ENCODE assay signal across 20 cellular contexts in genomic region chr5:5838493-5838892, GRCh38.
A peak's percentile ranks its signal among the peaks of the same experiment; 100 is the strongest.
DNase-seq lines count a peak whose midpoint lies in the region; ATAC-seq, FAIRE-seq and TF ChIP-seq lines count a peak whose summit lies in the region.
"Had no signal": no experiment of that assay in that cellular context is flagged by ENCODE, and none has a peak within 500 bp of the region (broad histone marks: within the 10 kb centered on the region; RNA-seq: fewer than 3 reads in every experiment).

No MANE protein-coding gene starts in this region.

- CTCF ChIA-PET in A549 (lab: Yijun Ruan, JAX) (no interaction called here), K562 (lab: Yijun Ruan, JAX; ENCODE audit: low intra/inter-chr PET ratio) (no interaction called here)

- no peak for TF ChIP-seq POLR2A in A549 (IDR thresholded peaks at IDR 0.05; ENCODE audit: low read length)
- no peak for TF ChIP-seq POLR2A in K562 (conservative IDR thresholded peaks at IDR 0.05)

- H3K36me3 ChIP-seq in K562 (ENCODE audit: control insufficient read depth, insufficient read depth, low read length) (no peaks in the 10 kb centered on the region), mesendoderm (ENCODE audit: control insufficient read depth, insufficient read depth, low read length) (no peaks in the 10 kb centered on the region)
- H3K36me3 ChIP-seq: BLaER1 treated with 17β-estradiol and CSF1 and Interleukin-3, amounts not matched to agents 10 nM and 100 nM; HAP-1 had no signal

- no peak overlapping the region for H4K5ac ChIP-seq in H9 (ENCODE audit: insufficient read length, low read depth, low read length)
- no peak overlapping the region for H4K5ac ChIP-seq in mesendoderm (ENCODE audit: low read length)

- H3K27me3 ChIP-seq in H9 (ENCODE audit: insufficient read depth, low read length) (no peaks in the 10 kb centered on the region), K562 (ENCODE audit: control insufficient read depth in 2 of 2, insufficient read depth in 2 of 2, low read length in 2 of 2) (no peaks in the 10 kb centered on the region), mesendoderm (ENCODE audit: insufficient read depth, low read length, poor library complexity) (no peaks in the 10 kb centered on the region)
- H3K27me3 ChIP-seq: BLaER1 treated with 17β-estradiol and CSF1 and Interleukin-3, amounts not matched to agents 10 nM and 100 nM had no signal

- no peaks in the 10 kb centered on the region for H3K79me1 ChIP-seq in H9 (ENCODE audit: insufficient read depth, low read depth, low read length, poor library complexity, severe bottlenecking)
- no peaks in the 10 kb centered on the region for H3K79me1 ChIP-seq in mesendoderm (ENCODE audit: low read length)

- no peaks in the 10 kb centered on the region; a peak in 1 of 5 replicates for H3K9me3 Mint-ChIP-seq in H9
- H3K9me3 Mint-ChIP-seq: CD8-positive, alpha-beta T cell had no signal

- H3K56ac ChIP-seq in H9 (ENCODE audit: insufficient read length, low read depth, low read length) = no peak overlapping the region
- H3K56ac ChIP-seq in mesendoderm (ENCODE audit: low read length) = no peak overlapping the region

- in situ Hi-C loops in K562 (cut with MboI) = no loop called here

- no peaks in the 10 kb centered on the region for H3K36me3 Mint-ChIP-seq in H9 (ENCODE audit: insufficient read depth in 1 of 3, low read depth in 3 of 3)
- H3K36me3 Mint-ChIP-seq: CD8-positive, alpha-beta T cell had no signal

- ATAC-seq in A549 (no peak), K562 (peak; percentile 49), GM18520 (IDR thresholded peaks at IDR 0.05; ENCODE audit: unreplicated experiment) (no peak), GM21737 (IDR thresholded peaks at IDR 0.05; ENCODE audit: unreplicated experiment) (no peak)
- ATAC-seq: CD8-positive, alpha-beta T cell; GM12878 had no signal

- H3K23ac ChIP-seq in H9 (ENCODE audit: insufficient read length, low read depth, low read length) (no peak overlapping the region), mesendoderm (ENCODE audit: low read length) (no peak overlapping the region)

- FAIRE-seq in A549 (lab: Jason Lieb, UNC) = no peak
- no peak for FAIRE-seq in K562 (lab: Jason Lieb, UNC)
- FAIRE-seq: GM12878, HTR-8/SVneo had no signal

- POLR2A ChIA-PET in A549 (lab: Yijun Ruan, JAX) = no interaction called here
- POLR2A ChIA-PET in K562 (lab: Yijun Ruan, JAX) = no interaction called here

- no peaks in the 10 kb centered on the region for H3K23me2 ChIP-seq in H9 (ENCODE audit: insufficient read length, low read depth, low read length, poor library complexity, severe bottlenecking)

- no peak overlapping the region for H3T11ph ChIP-seq in H9 (ENCODE audit: low read length)

- H3K4me3 Mint-ChIP-seq in H9 = no peak overlapping the region
- H3K4me3 Mint-ChIP-seq: B cell; CD8-positive, alpha-beta T cell had no signal

- H3K9me3 ChIP-seq in A549 (no peaks in the 10 kb centered on the region), H9 (ENCODE audit: control insufficient read depth, low read depth, low read length) (no peaks in the 10 kb centered on the region), K562 (replicated peaks; ENCODE audit: control insufficient read depth, insufficient read depth, low read depth, low read length) (no peaks in the 10 kb centered on the region)
- H3K9me3 ChIP-seq: BLaER1 treated with 17β-estradiol and CSF1 and Interleukin-3, amounts not matched to agents 10 nM and 100 nM; HAP-1 had no signal

- H4K20me1 ChIP-seq in H9 (ENCODE audit: control insufficient read depth, insufficient read depth, insufficient read length) (no peaks in the 10 kb centered on the region), K562 (replicated peaks; ENCODE audit: control insufficient read depth, insufficient read depth, low read length) (no peaks in the 10 kb centered on the region)
- H4K20me1 ChIP-seq: BLaER1 treated with 17β-estradiol and CSF1 and Interleukin-3, amounts not matched to agents 10 nM and 100 nM had no signal

- H3K79me2 ChIP-seq in H9 (ENCODE audit: insufficient read depth, low read length) (no peaks in the 10 kb centered on the region), K562 (ENCODE audit: control insufficient read depth, insufficient read depth, low read length) (no peaks in the 10 kb centered on the region), mesendoderm (ENCODE audit: control insufficient read depth, insufficient read depth, low read length) (no peaks in the 10 kb centered on the region)

- H3K4me1 Mint-ChIP-seq in H9 = peaks cover 3% of the 10 kb centered on the region in 2 experiments; a peak in 1 of 4 replicates
- H3K4me1 Mint-ChIP-seq: B cell had no signal

- peak overlapping the region in 2 of 3 experiments; percentile 26 to 33; a peak in 2 of 7 replicates for H3K27ac Mint-ChIP-seq in H9
- H3K27ac Mint-ChIP-seq: B cell; CD8-positive, alpha-beta T cell had no signal

- H3K4ac ChIP-seq in H9 (ENCODE audit: low read depth, low read length) (no peak overlapping the region), mesendoderm (ENCODE audit: low read depth, low read length) (no peak overlapping the region)

- no peak for DNase-seq in A549 (ENCODE audit: low read depth in 1 of 2, low spot score in 1 of 2)
- no peak for DNase-seq in H9
- DNase-seq in K562 (ENCODE audit: extremely low read depth in 1 of 4, low spot score in 3 of 4) = no peak
- DNase-seq in mesendoderm = peak; percentile 21
- no peak for DNase-seq in cerebellar nuclear complex (lab: John Stamatoyannopoulos, UW)
- no peak for DNase-seq in activated naive CD4-positive, alpha-beta T cell treated with anti-CD3 and anti-CD28 coated beads, Interleukin-2, amount 50 U/mL, for 16 hours
- DNase-seq: 8988T; Calu3; CD8-positive, alpha-beta T cell; DMS79 treated with DMSO at 0.1 percent for 48 hours; EL; GOT3 had no signal

- no peaks in the 10 kb centered on the region for H3K27me3 Mint-ChIP-seq in H9 (ENCODE audit: low read depth)

- TF ChIP-seq EP300 in A549 (IDR thresholded peaks at IDR 0.05) = no peak
- TF ChIP-seq EP300 in K562 (IDR thresholded peaks at IDR 0.05; ENCODE audit: low read length) = no peak

- H3K27ac ChIP-seq in A549 = no peak overlapping the region; a peak in 1 of 6 replicates
- no peak overlapping the region for H3K27ac ChIP-seq in H9 (ENCODE audit: insufficient read length, low read depth, low read length)
- no peak overlapping the region for H3K27ac ChIP-seq in K562 (ENCODE audit: extremely low read depth, low read depth, low read length)
- H3K27ac ChIP-seq in mesendoderm (ENCODE audit: low read depth, low read length) = no peak overlapping the region
- H3K27ac ChIP-seq: BLaER1 treated with 17β-estradiol and CSF1 and Interleukin-3, amounts not matched to agents 10 nM and 100 nM; KMS-11 had no signal

- H4K91ac ChIP-seq in H9 (ENCODE audit: insufficient read length, low read depth, low read length) = no peak overlapping the region

- no peaks in the 10 kb centered on the region for H3K4me1 ChIP-seq in A549
- H3K4me1 ChIP-seq in H9 (ENCODE audit: insufficient read depth, low read length) = no peaks in the 10 kb centered on the region; the same call in 1 of the 2 replicates
- no peaks in the 10 kb centered on the region; a peak in 1 of 5 replicates for H3K4me1 ChIP-seq in K562 (replicated peaks in 1 of 2; ENCODE audit: control insufficient read depth in 2 of 2, insufficient read depth in 2 of 2, low read length in 2 of 2)
- H3K4me1 ChIP-seq in mesendoderm (ENCODE audit: control insufficient read depth, low read depth, low read length) = no peaks in the 10 kb centered on the region
- H3K4me1 ChIP-seq: BLaER1 treated with 17β-estradiol and CSF1 and Interleukin-3, amounts not matched to agents 10 nM and 100 nM; HAP-1 had no signal

- H2AFZ ChIP-seq in H9 (ENCODE audit: low read length) (peak overlapping the region; percentile 40), K562 (ENCODE audit: low read depth, low read length) (no peak overlapping the region)

- no peaks in the 10 kb centered on the region for H3K9me1 ChIP-seq in K562 (ENCODE audit: control insufficient read depth, insufficient read depth, low read length)

- intact Hi-C loops in K562 (cut with micrococcal nuclease) = no loop called here

- H3K4me2 ChIP-seq in A549 (no peak overlapping the region), H9 (ENCODE audit: insufficient read depth, insufficient read length, low read length) (no peak overlapping the region), K562 (ENCODE audit: insufficient read depth, low read length) (no peak overlapping the region), mesendoderm (ENCODE audit: low read length) (no peak overlapping the region)
- H3K4me2 ChIP-seq: BLaER1 treated with 17β-estradiol and CSF1 and Interleukin-3, amounts not matched to agents 10 nM and 100 nM; KMS-11 had no signal

- no peak overlapping the region for H2BK120ac ChIP-seq in H9 (ENCODE audit: low read depth, low read length, poor library complexity, severe bottlenecking)
- no peak overlapping the region for H2BK120ac ChIP-seq in mesendoderm (ENCODE audit: low read depth, low read length)

- no peak for TF ChIP-seq RAD21 in A549 (conservative IDR thresholded peaks at IDR 0.05 in 1 of 2, IDR thresholded peaks at IDR 0.05 in 1 of 2)
- TF ChIP-seq RAD21 in K562 (CRISPR knock-in tag; conservative IDR thresholded peaks at IDR 0.05 in 1 of 2, IDR thresholded peaks at IDR 0.05 in 1 of 2) = no peak

- 78% methylated on average over 12 of the region's 12 CpGs for WGBS in A549 (ENCODE audit: missing lambda C conversion rate)
- WGBS in H9 (ENCODE audit: extremely low coverage, insufficient read length, low lambda C conversion rate) = no CpG with 5 or more reads among the region's 12 CpGs
- 1% methylated on average over 12 of the region's 12 CpGs for WGBS in K562 (ENCODE audit: insufficient coverage, low coverage, missing lambda C conversion rate)
- WGBS in mesendoderm (ENCODE audit: extremely low coverage, insufficient coverage, low lambda C conversion rate) = no CpG with 5 or more reads among the region's 12 CpGs

- no peak overlapping the region for H3K18ac ChIP-seq in H9 (ENCODE audit: insufficient read length, low read depth, low read length)
- no peak overlapping the region for H3K18ac ChIP-seq in mesendoderm (ENCODE audit: low read length)

- H3K14ac ChIP-seq in H9 (ENCODE audit: insufficient read depth, low read length) = no peak overlapping the region

- TF ChIP-seq CTCF in A549 (IDR thresholded peaks at IDR 0.05) = no peak
- TF ChIP-seq CTCF in H9 (conservative IDR thresholded peaks at IDR 0.05) = no peak
- TF ChIP-seq CTCF in K562 (IDR thresholded peaks at IDR 0.05 in 2 of 3, conservative IDR thresholded peaks at IDR 0.05 in 1 of 3; ENCODE audit: insufficient read depth in 2 of 3, low read depth in 1 of 3, low read length in 3 of 3) = no peak

- no peak overlapping the region for H2BK20ac ChIP-seq in H9 (ENCODE audit: low read depth, low read length, poor library complexity, severe bottlenecking)

- H2BK5ac ChIP-seq in H9 (ENCODE audit: insufficient read length, low read length) (no peak overlapping the region), mesendoderm (ENCODE audit: low read length) (no peak overlapping the region)

- H2AK5ac ChIP-seq in H9 (ENCODE audit: insufficient read length, low read length) = no peak overlapping the region
- H2AK5ac ChIP-seq in mesendoderm (ENCODE audit: low read length) = no peak overlapping the region

- H4K8ac ChIP-seq in H9 (replicated peaks; ENCODE audit: insufficient read length, low read depth, low read length) (no peak overlapping the region), mesendoderm (ENCODE audit: low read depth, low read length) (no peak overlapping the region)

- no TSS peak for BruUV-seq in K562 (replicated peaks; lab: Mats Ljungman, UMichigan)

- no peak overlapping the region for H3K4me3 ChIP-seq in A549
- H3K4me3 ChIP-seq in K562 = no peak overlapping the region
- H3K4me3 ChIP-seq in mesendoderm (ENCODE audit: low read length) = no peak overlapping the region
- H3K4me3 ChIP-seq: BLaER1 treated with 17β-estradiol and CSF1 and Interleukin-3, amounts not matched to agents 10 nM and 100 nM; GM12878; HAP-1 had no signal

- H2BK15ac ChIP-seq in H9 (ENCODE audit: low read depth, low read length) (no peak overlapping the region), mesendoderm (replicated peaks; ENCODE audit: low read depth) (no peak overlapping the region)

- H3K9ac ChIP-seq in H9 (ENCODE audit: extremely low read depth, insufficient read length, low read length) = no peak overlapping the region
- no peak overlapping the region for H3K9ac ChIP-seq in K562 (ENCODE audit: insufficient read depth in 1 of 2, low read depth in 2 of 2, low read length in 2 of 2)
- H3K9ac ChIP-seq in mesendoderm (ENCODE audit: low read length) = no peak overlapping the region
- H3K9ac ChIP-seq: BLaER1 treated with 17β-estradiol and CSF1 and Interleukin-3, amounts not matched to agents 10 nM and 100 nM; KMS-11 had no signal

- H2BK12ac ChIP-seq in H9 (ENCODE audit: insufficient read length, low read depth, low read length) = no peak overlapping the region

Comparison
In these comparisons a context has a peak if more than half of its experiments do, and no peak if none do; other contexts are left out.
1. Of the 35 proteins assayed by ChIP-seq in both K562 and A549: peak only in K562: none; only in A549: none; in both: MAFK; in neither: 34.